1 cellular context compared by ENCODE assay signal in the genomic region with DNA sequence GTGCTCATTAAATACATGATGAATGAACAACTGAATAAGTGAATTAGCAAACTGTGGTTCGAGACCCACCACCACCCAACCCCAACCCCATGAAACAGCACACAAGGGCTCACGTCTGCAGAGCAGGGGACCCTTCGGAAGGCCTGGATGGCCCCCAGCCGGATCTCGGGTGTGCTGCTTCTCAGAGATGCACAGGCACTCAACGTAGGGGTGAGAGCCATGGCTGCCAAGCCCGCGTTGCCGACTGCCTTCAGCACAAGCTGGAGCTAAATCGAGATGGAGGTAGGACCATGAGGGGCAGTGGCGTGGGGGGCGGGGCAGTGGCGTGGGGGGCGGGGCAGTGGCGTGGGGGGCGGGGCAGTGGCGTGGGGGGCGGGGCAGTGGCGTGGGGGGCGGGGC.
TF ChIP-seq lines count a peak whose summit lies in the region.

No MANE protein-coding gene starts in this region.

TF ChIP-seq in endothelial cell of umbilical vein, 7 proteins besides CTCF, POLR2A, EP300 and RAD21:
- TF ChIP-seq, protein P1, sequence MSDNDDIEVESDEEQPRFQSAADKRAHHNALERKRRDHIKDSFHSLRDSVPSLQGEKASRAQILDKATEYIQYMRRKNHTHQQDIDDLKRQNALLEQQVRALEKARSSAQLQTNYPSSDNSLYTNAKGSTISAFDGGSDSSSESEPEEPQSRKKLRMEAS (IDR thresholded peaks at IDR 0.05; ENCODE audit: insufficient read depth, insufficient read length): no peak
- TF ChIP-seq FOS (IDR thresholded peaks at IDR 0.05; ENCODE audit: borderline replicate concordance, insufficient read depth, low read length) (no peak), POLR2AphosphoS5 (IDR thresholded peaks at IDR 0.05; ENCODE audit: insufficient read depth, low read depth, low read length) (no peak), JUN (IDR thresholded peaks at IDR 0.05; ENCODE audit: borderline replicate concordance, insufficient read depth, insufficient read length, low read depth) (no peak), GATA2 (IDR thresholded peaks at IDR 0.05; ENCODE audit: insufficient read depth, insufficient read length, low read depth, low read length) (no peak), EZH2 (IDR thresholded peaks at IDR 0.05; ENCODE audit: borderline replicate concordance, low read depth, low read length, severe bottlenecking) (no peak)
